Comparison of ENCODE assay signal across 9 cellular contexts in genomic region chr16:3780570-3780969, GRCh38.
DNase-seq lines count a peak whose midpoint lies in the region; ATAC-seq and TF ChIP-seq lines count a peak whose summit lies in the region.
"Had no signal": no experiment of that assay in that cellular context is flagged by ENCODE, and none has a peak within 500 bp of the region (broad histone marks: within the 10 kb centered on the region; RNA-seq: fewer than 3 reads in every experiment).

No MANE protein-coding gene starts in this region.

- ATAC-seq in HG03457 (IDR thresholded peaks at IDR 0.05; ENCODE audit: unreplicated experiment) (no peak), aorta (ENCODE audit: low FRiP score) (no peak)

- WGBS in aorta, 2 donors = 23 to 25% methylated on average over 6 of the region's 6 CpGs

- CTCF ChIA-PET in RWPE1 (lab: Yijun Ruan, JAX) = interaction anchor here (0.5 kb wide), 1 partner anchor 202 kb away, joined by 4 read pairs; no protein-coding TSS in a partner anchor

- H3K27ac ChIP-seq in RWPE1 (no peak overlapping the region), aorta (ENCODE audit: low read depth in 1 of 2, low read length in 2 of 2) (no peak overlapping the region)

- POLR2A ChIA-PET in RWPE1 (lab: Yijun Ruan, JAX; ENCODE audit: low non-redundant PET) = no interaction called here

- intact Hi-C loops in aorta (cut with DNase I) = no loop called here

- H3K4me1 ChIP-seq in aorta (ENCODE audit: control insufficient read depth in 1 of 2, insufficient read depth in 2 of 2, low read length in 2 of 2) = no peaks in the 10 kb centered on the region

- H3K4me3 ChIP-seq in AG10803 (ENCODE audit: low read length) (no peak overlapping the region), GM12865 (ENCODE audit: low read depth, low read length) (no peak overlapping the region), aorta (ENCODE audit: low read length in 2 of 2) (no peak overlapping the region)

- H3K36me3 ChIP-seq in aorta (ENCODE audit: control insufficient read depth in 1 of 2, insufficient read depth in 2 of 2, low read length in 1 of 2) = peaks cover 0 to 4% of the 10 kb centered on the region in 2 donors

- no peaks in the 10 kb centered on the region for H3K9me3 ChIP-seq in aorta (ENCODE audit: control insufficient read depth, low read length)

- TF ChIP-seq CTCF in AG10803 (conservative IDR thresholded peaks at IDR 0.05; ENCODE audit: low read length) (no peak), GM12865 (IDR thresholded peaks at IDR 0.05; ENCODE audit: insufficient read depth, low read depth, low read length, missing control alignments) (no peak), RWPE1 (conservative IDR thresholded peaks at IDR 0.05; ENCODE audit: low read depth) (0 out of 2 replicates have a peak, but pooled peaks have one; percentile 10)

- DNase-seq in AG10803 (ENCODE audit: low read depth) (peak; percentile 10), GM12865 (ENCODE audit: low read depth) (peak; percentile 39), RWPE1 (ENCODE audit: low spot score) (peak; percentile 21), fibroblast of peridontal ligament (ENCODE audit: extremely low read depth) (peak; percentile 19), NK-92 (lab: John Stamatoyannopoulos, UW; ENCODE audit: unreplicated experiment) (no peak), NCI-H1930 (lab: John Stamatoyannopoulos, UW) (no peak), aorta (no peak)
- DNase-seq: NCI-H2029 treated with DMSO at 0.1 percent for 48 hours had no signal

- H3K27me3 ChIP-seq in aorta (ENCODE audit: control insufficient read depth in 1 of 2, insufficient read depth in 2 of 2, low read length in 1 of 2) = no peaks in the 10 kb centered on the region

Comparison
In these comparisons a context has a peak if more than half of its experiments do, and no peak if none do; other contexts are left out.
1. DNase-seq: peak in AG10803 (single experiment), GM12865 (single experiment), RWPE1 (single experiment) and fibroblast of peridontal ligament (single experiment); none in NK-92 (single experiment), NCI-H1930 (0 of 2) and aorta (0 of 2).